8 cellular contexts compared by ENCODE assay signal in genomic region chr12:119988788-119989618, GRCh38. TPM values are rescaled to one million over a fixed set of nuclear protein-coding genes. Genes with fewer than 3 reads are reported as not detected.
A peak's percentile ranks its signal among the peaks of the same experiment; 100 is the strongest.
DNase-seq lines count a peak whose midpoint lies in the region; ATAC-seq and TF ChIP-seq lines count a peak whose summit lies in the region.

BICDL1 (plus strand) TSS chr12:119989236; CDS start chr12:119989869, 633 bp downstream.

- no peak for TF ChIP-seq CTCF in retinal pigment epithelial cell (conservative IDR thresholded peaks at IDR 0.05; ENCODE audit: low read depth, low read length)

- ATAC-seq in GM18505 (IDR thresholded peaks at IDR 0.05; ENCODE audit: unreplicated experiment), result peak; percentile 82
- peak; percentile 79 for ATAC-seq in HG02884 (IDR thresholded peaks at IDR 0.05; ENCODE audit: unreplicated experiment)

- intact Hi-C loops in T-helper 1 cell treated with Interleukin-12 subunit alpha and Interleukin-12 subunit beta and Interleukin-4 antibody, amounts not matched to agents 30 ng/mL and 1 ng/mL, for 36 hours (cut with micrococcal nuclease), result loop anchor here (1.0 to 5.0 kb wide), 9 partner anchors 18 to 450 kb away; partner anchors contain the start of genes CIT, PXN, RNU4-2 and RPLP0

- peak; percentile 58 for TF ChIP-seq POLR2A in GM18505 (IDR thresholded peaks at IDR 0.05; ENCODE audit: borderline replicate concordance, extremely low read depth, insufficient read depth, insufficient read length)

- peak; percentile 98 for DNase-seq in NCI-H146 (lab: John Stamatoyannopoulos, UW)
- DNase-seq in amniotic stem cell (lab: John Stamatoyannopoulos, UW), result peak; percentile 30
- DNase-seq in hepatic stellate cell (ENCODE audit: low spot score), result peak; percentile 42
- peak; percentile 51 for DNase-seq in retinal pigment epithelial cell (ENCODE audit: low read depth)
- DNase-seq in GDM1 (lab: John Stamatoyannopoulos, UW), result no peak

- peak within 1 kb of the TSS; percentile 62 for H3K4me3 ChIP-seq in retinal pigment epithelial cell (ENCODE audit: low read length)

RNA-seq across cellular contexts. Expression of gene BICDL1, which starts in this region (rescaled TPM):
- 99.4 and 106 TPM in 2 replicates for total RNA-seq in T-helper 1 cell treated with Interleukin-12 subunit alpha and Interleukin-12 subunit beta and Interleukin-4 antibody, amounts not matched to agents 30 ng/mL and 1 ng/mL, for 36 hours
